Comparison of ENCODE assay signal across 15 cellular contexts in genomic region chr12:24534632-24535031, GRCh38.
DNase-seq lines count a peak whose midpoint lies in the region; ATAC-seq and TF ChIP-seq lines count a peak whose summit lies in the region.
"Had no signal": no experiment of that assay in that cellular context is flagged by ENCODE, and none has a peak within 500 bp of the region (broad histone marks: within the 10 kb centered on the region; RNA-seq: fewer than 3 reads in every experiment).

No MANE protein-coding gene starts in this region.

- DNase-seq in dorsolateral prefrontal cortex (peak in 6 of 10 donors; percentile 14 to 64 (median 50)), lower lobe of right lung (no peak), superior temporal gyrus (ENCODE audit: extremely low spot score) (peak; percentile 49), MV-4-11 (lab: John Stamatoyannopoulos, UW) (no peak), iPS-NIHi7 (ENCODE audit: extremely low spot score) (no peak)
- DNase-seq in stimulated activated CD4-positive, alpha-beta T cell treated with anti-CD3 and anti-CD28 coated beads, Interleukin-1b, Interleukin-23, amount 100 ng/mL, for 48 hours, result no peak
- DNase-seq in effector memory CD4-positive, alpha-beta T cell, result no peak
- DNase-seq: activated CD4-positive, alpha-beta T cell treated with anti-CD3 and anti-CD28 coated beads, Interleukin-2, amount 50 U/mL, for 48 hours; activated effector memory CD4-positive, alpha-beta T cell treated with Interleukin-2 at 50 U/mL for 16 hours; body of pancreas; RPMI8226; stimulated activated CD4-positive, alpha-beta T cell treated with anti-CD3 and anti-CD28 coated beads, Interleukin-2, amount 100 ng/mL, for 24 hours; T-helper 9 cell had no signal

- no peaks in the 10 kb centered on the region for H4K20me1 ChIP-seq in Loucy (ENCODE audit: insufficient read depth, low read length, poor library complexity, severe bottlenecking)

- H3K4me1 ChIP-seq in Loucy (ENCODE audit: insufficient read depth, low read length, poor library complexity, severe bottlenecking) (peaks cover 34% of the 10 kb centered on the region), lower lobe of right lung (peaks cover 4% of the 10 kb centered on the region)
- H3K4me1 ChIP-seq in effector memory CD4-positive, alpha-beta T cell (ENCODE audit: control insufficient read depth, insufficient read depth, low read length, poor library complexity, severe bottlenecking), result no peaks in the 10 kb centered on the region
- H3K4me1 ChIP-seq: body of pancreas had no signal

- no peaks in the 10 kb centered on the region for H3F3A ChIP-seq in Loucy (ENCODE audit: low read depth)

- no peak overlapping the region for H3K9ac ChIP-seq in Loucy (ENCODE audit: low read depth, low read length, poor library complexity, severe bottlenecking)

- H2AFZ ChIP-seq in Loucy (ENCODE audit: low read length), result no peak overlapping the region

- TF ChIP-seq CTCF in Loucy (conservative IDR thresholded peaks at IDR 0.05; ENCODE audit: low read length), result 0 out of 2 replicates have a peak, but pooled peaks have one; percentile 13
- peak in 2 of 56 donors; percentile 11 to 13 for TF ChIP-seq CTCF in dorsolateral prefrontal cortex (IDR thresholded peaks at IDR 0.05 in 54 of 56, conservative IDR thresholded peaks at IDR 0.05 in 2 of 56; ENCODE audit: low read depth in 1 of 56, partially characterized antibody in 56 of 56)
- no peak for TF ChIP-seq CTCF in lower lobe of right lung (IDR thresholded peaks at IDR 0.05)

- no peaks in the 10 kb centered on the region for H3K9me2 ChIP-seq in Loucy (replicated peaks; ENCODE audit: low read depth, low read length)

- H3K27me3 ChIP-seq in Loucy (ENCODE audit: insufficient read depth, low read length, poor library complexity, severe bottlenecking), result no peaks in the 10 kb centered on the region
- no peaks in the 10 kb centered on the region for H3K27me3 ChIP-seq in dorsolateral prefrontal cortex
- H3K27me3 ChIP-seq in lower lobe of right lung (ENCODE audit: low read depth), result no peaks in the 10 kb centered on the region
- no peaks in the 10 kb centered on the region for H3K27me3 ChIP-seq in effector memory CD4-positive, alpha-beta T cell (replicated peaks; ENCODE audit: control insufficient read depth, insufficient read depth, low read length, poor library complexity, severe bottlenecking)
- H3K27me3 ChIP-seq: body of pancreas had no signal

- H3K4me3 ChIP-seq in Loucy (ENCODE audit: low read length, poor library complexity, severe bottlenecking), result no peak overlapping the region
- peak overlapping the region in 16 of 59 donors; percentile 2 to 42 (median 16) for H3K4me3 ChIP-seq in dorsolateral prefrontal cortex
- no peak overlapping the region for H3K4me3 ChIP-seq in lower lobe of right lung
- H3K4me3 ChIP-seq in effector memory CD4-positive, alpha-beta T cell (ENCODE audit: insufficient read depth, low read depth, low read length, poor library complexity, severe bottlenecking), result no peak overlapping the region
- H3K4me3 ChIP-seq: body of pancreas had no signal

- H3K27ac ChIP-seq in dorsolateral prefrontal cortex (peak overlapping the region in 53 of 59 donors; percentile 9 to 85 (median 70)), lower lobe of right lung (peak overlapping the region; percentile 26)
- no peak overlapping the region for H3K27ac ChIP-seq in effector memory CD4-positive, alpha-beta T cell (ENCODE audit: insufficient read depth, low read length, poor library complexity, severe bottlenecking)
- H3K27ac ChIP-seq: body of pancreas, C4-2B had no signal

- no peak overlapping the region for H3K4me2 ChIP-seq in Loucy (ENCODE audit: low read depth, low read length, poor library complexity, severe bottlenecking)

- no peaks in the 10 kb centered on the region for H3K36me3 ChIP-seq in Loucy (ENCODE audit: insufficient read depth, low read length)
- H3K36me3 ChIP-seq in lower lobe of right lung, result no peaks in the 10 kb centered on the region
- no peaks in the 10 kb centered on the region for H3K36me3 ChIP-seq in effector memory CD4-positive, alpha-beta T cell (ENCODE audit: control insufficient read depth, insufficient read depth, low read length)

- no peak for ATAC-seq in lower lobe of right lung
- ATAC-seq: body of pancreas had no signal

- H3K9me3 ChIP-seq in Loucy (ENCODE audit: insufficient read depth, low read depth, low read length) (no peaks in the 10 kb centered on the region), lower lobe of right lung (no peaks in the 10 kb centered on the region)
- H3K9me3 ChIP-seq in effector memory CD4-positive, alpha-beta T cell (ENCODE audit: control insufficient read depth, low read length), result no peaks in the 10 kb centered on the region
- H3K9me3 ChIP-seq: body of pancreas had no signal

- H3K79me2 ChIP-seq in Loucy (ENCODE audit: insufficient read depth, low read length), result peaks cover 43% of the 10 kb centered on the region

- intact Hi-C loops in dorsolateral prefrontal cortex (cut with DNase I), result no loop called here
- intact Hi-C loops in lower lobe of right lung (cut with DNase I), result no loop called here

Comparison
In these comparisons a context has a peak if more than half of its experiments do, and no peak if none do; other contexts are left out.
1. DNase-seq: peak in dorsolateral prefrontal cortex (6 of 10) and superior temporal gyrus (single experiment); none in lower lobe of right lung (single experiment), MV-4-11 (single experiment), stimulated activated CD4-positive, alpha-beta T cell treated with anti-CD3 and anti-CD28 coated beads, Interleukin-1b, Interleukin-23, amount 100 ng/mL, for 48 hours (single experiment), iPS-NIHi7 (single experiment) and effector memory CD4-positive, alpha-beta T cell (0 of 3).